ENCODE assay signal across 8 cellular contexts in the genomic region with DNA sequence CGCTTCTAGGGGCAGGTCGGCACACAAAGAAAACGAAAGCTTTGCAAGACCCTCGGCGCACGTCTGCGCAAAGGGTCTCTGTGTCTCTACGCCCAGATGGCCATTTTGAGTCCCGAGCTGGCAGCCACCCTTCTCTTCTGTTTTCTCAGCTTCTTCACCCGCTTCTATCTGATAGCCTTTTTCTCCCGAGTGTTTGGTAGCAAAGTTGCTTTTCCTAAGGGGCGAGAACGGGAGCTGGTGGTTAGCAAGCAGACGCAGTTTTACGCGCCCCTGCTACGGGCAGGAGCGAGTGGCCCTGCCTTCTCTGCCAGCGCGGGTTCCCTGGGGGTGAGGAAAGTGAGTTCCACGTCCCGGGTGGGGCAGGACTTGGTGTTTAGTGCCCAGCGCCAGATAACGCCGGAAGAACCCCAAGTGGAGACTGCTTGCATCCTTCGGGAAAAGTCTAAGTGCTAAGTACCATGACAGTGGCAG. TPM values are rescaled to one million over a fixed set of nuclear protein-coding genes. Genes with fewer than 3 reads are reported as not detected.
DNase-seq lines count a peak whose midpoint lies in the region; ATAC-seq and TF ChIP-seq lines count a peak whose summit lies in the region.

No MANE protein-coding gene starts in this region.

- no peaks in the 10 kb centered on the region for H3K9me3 ChIP-seq in sigmoid colon

- TF ChIP-seq EP300 in sigmoid colon (IDR thresholded peaks at IDR 0.05), result no peak

- no peaks in the 10 kb centered on the region for H3K9me3 Mint-ChIP-seq in activated T-cell treated with anti-CD3 and anti-CD28 coated beads, Interleukin-2, amount 50 U/mL, for 24 hours

- ATAC-seq in Right ventricle myocardium superior (ENCODE audit: poor library complexity) (no peak), GM21786 (IDR thresholded peaks at IDR 0.05; ENCODE audit: unreplicated experiment) (no peak), GM19455 (IDR thresholded peaks at IDR 0.05; ENCODE audit: unreplicated experiment) (no peak)

- H3K36me3 ChIP-seq in sigmoid colon, result no peaks in the 10 kb centered on the region

- peak overlapping the region in 2 of 4 donors; percentile 27 to 44 for H3K27ac ChIP-seq in sigmoid colon

- peaks cover 9% of the 10 kb centered on the region for H3K36me3 Mint-ChIP-seq in activated T-cell treated with anti-CD3 and anti-CD28 coated beads, Interleukin-2, amount 50 U/mL, for 24 hours (ENCODE audit: low read depth)

- no peak overlapping the region for H3K27ac Mint-ChIP-seq in activated T-cell treated with anti-CD3 and anti-CD28 coated beads, Interleukin-2, amount 50 U/mL, for 24 hours

- H3K4me1 Mint-ChIP-seq in activated T-cell treated with anti-CD3 and anti-CD28 coated beads, Interleukin-2, amount 50 U/mL, for 24 hours (ENCODE audit: low read depth), result peaks cover 30% of the 10 kb centered on the region

- peaks cover 36% of the 10 kb centered on the region for H3K27me3 Mint-ChIP-seq in activated T-cell treated with anti-CD3 and anti-CD28 coated beads, Interleukin-2, amount 50 U/mL, for 24 hours

- DNase-seq in Daoy (ENCODE audit: low read depth), result peak; percentile 26
- DNase-seq in M059J (ENCODE audit: low read depth), result peak; percentile 46
- DNase-seq in activated T-cell treated with anti-CD3 and anti-CD28 coated beads, Interleukin-2, amount 50 U/mL, for 24 hours, result peak; percentile 51
- peak; percentile 50 for DNase-seq in Right ventricle myocardium superior
- DNase-seq in sigmoid colon, result no peak
- no peak for DNase-seq in COLO829 (ENCODE audit: low spot score)

- TF ChIP-seq CTCF in sigmoid colon (IDR thresholded peaks at IDR 0.05), result no peak

- intact Hi-C loops in Right ventricle myocardium superior (cut with DNase I), result no loop called here
- intact Hi-C loops in sigmoid colon (cut with DNase I), result no loop called here

- H3K4me3 ChIP-seq in sigmoid colon, result peak overlapping the region; percentile 20 to 51 (median 38)

- H3K4me3 Mint-ChIP-seq in activated T-cell treated with anti-CD3 and anti-CD28 coated beads, Interleukin-2, amount 50 U/mL, for 24 hours, result peak overlapping the region; percentile 86

- no peak for TF ChIP-seq POLR2A in sigmoid colon (IDR thresholded peaks at IDR 0.05)

- H3K27me3 ChIP-seq in sigmoid colon, result peaks cover 0 to 18% (median 8%) of the 10 kb centered on the region in 3 donors

- 2 to 3% methylated on average over 26 of the region's 26 CpGs for WGBS in sigmoid colon, 2 donors

- peaks cover 0 to 32% (median 30%) of the 10 kb centered on the region in 4 donors for H3K4me1 ChIP-seq in sigmoid colon

RNA-seq across cellular contexts. Expression of a gene that starts 2.9 kb away (rescaled TPM):
- 40.2 and 43.2 TPM in 2 replicates for total RNA-seq in Daoy (2014; rRNA removed; shearing (Covaris generic))
- total RNA-seq in M059J (2014; rRNA removed; shearing (Covaris generic)), result 33.5 and 36.8 TPM in 2 replicates
- 27.7 TPM for total RNA-seq in Right ventricle myocardium superior
- total RNA-seq in sigmoid colon, result 10 to 100 TPM; 27.4 to 37.4 (median 29.9) TPM
- polyA plus RNA-seq in sigmoid colon, result 10 to 100 TPM; 11.6 to 18.6 (median 13.6) TPM

RNA-seq across cellular contexts. Expression of a gene that starts 8.7 kb away (rescaled TPM):
- not detected in 2 replicates for total RNA-seq in Daoy (2014; rRNA removed; shearing (Covaris generic))
- total RNA-seq in M059J (2014; rRNA removed; shearing (Covaris generic)), result not detected in 2 replicates
- not detected for total RNA-seq in Right ventricle myocardium superior
- not detected for total RNA-seq in sigmoid colon
- 10 to 100 TPM in 2 of 3 donors, 1 to 10 TPM in 1; 4.0 to 14.6 (median 10.8) TPM for polyA plus RNA-seq in sigmoid colon

Comparison
In these comparisons a context has a peak if more than half of its experiments do, and no peak if none do; other contexts are left out.
1. DNase-seq: peak in Daoy (single experiment), M059J (single experiment), activated T-cell treated with anti-CD3 and anti-CD28 coated beads, Interleukin-2, amount 50 U/mL, for 24 hours (single experiment) and Right ventricle myocardium superior (single experiment); none in sigmoid colon (single experiment) and COLO829 (single experiment).